1 cellular context compared by ENCODE assay signal in the genomic region with DNA sequence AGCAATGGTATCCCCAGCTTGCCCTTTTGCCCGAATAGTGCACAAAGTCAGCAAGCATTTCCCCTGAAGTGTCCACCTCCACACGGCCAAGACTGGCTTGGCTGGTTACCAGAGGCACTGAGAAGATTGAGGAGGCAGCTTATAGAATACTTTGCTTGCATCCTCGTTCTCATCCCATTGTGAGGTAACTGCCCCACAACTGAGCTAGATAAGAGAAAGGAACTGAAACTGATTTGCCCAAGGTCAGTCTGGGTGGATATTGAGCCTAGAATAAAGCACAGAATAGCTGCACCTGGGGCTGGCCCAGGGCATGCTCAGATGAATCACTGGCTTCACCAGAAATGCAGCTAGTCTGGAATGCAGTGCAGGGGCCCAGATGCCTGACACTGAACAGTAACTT.
TF ChIP-seq lines count a peak whose summit lies in the region.

No MANE protein-coding gene starts in this region.

TF ChIP-seq in HepG2, 621 proteins besides CTCF, POLR2A, EP300 and RAD21 (continued from another document):
- TF ChIP-seq, protein P1, sequence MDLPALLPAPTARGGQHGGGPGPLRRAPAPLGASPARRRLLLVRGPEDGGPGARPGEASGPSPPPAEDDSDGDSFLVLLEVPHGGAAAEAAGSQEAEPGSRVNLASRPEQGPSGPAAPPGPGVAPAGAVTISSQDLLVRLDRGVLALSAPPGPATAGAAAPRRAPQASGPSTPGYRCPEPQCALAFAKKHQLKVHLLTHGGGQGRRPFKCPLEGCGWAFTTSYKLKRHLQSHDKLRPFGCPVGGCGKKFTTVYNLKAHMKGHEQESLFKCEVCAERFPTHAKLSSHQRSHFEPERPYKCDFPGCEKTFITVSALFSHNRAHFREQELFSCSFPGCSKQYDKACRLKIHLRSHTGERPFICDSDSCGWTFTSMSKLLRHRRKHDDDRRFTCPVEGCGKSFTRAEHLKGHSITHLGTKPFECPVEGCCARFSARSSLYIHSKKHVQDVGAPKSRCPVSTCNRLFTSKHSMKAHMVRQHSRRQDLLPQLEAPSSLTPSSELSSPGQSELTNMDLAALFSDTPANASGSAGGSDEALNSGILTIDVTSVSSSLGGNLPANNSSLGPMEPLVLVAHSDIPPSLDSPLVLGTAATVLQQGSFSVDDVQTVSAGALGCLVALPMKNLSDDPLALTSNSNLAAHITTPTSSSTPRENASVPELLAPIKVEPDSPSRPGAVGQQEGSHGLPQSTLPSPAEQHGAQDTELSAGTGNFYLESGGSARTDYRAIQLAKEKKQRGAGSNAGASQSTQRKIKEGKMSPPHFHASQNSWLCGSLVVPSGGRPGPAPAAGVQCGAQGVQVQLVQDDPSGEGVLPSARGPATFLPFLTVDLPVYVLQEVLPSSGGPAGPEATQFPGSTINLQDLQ (CRISPR knock-in tag; IDR thresholded peaks at IDR 0.05), result no peak
- TF ChIP-seq KAT7 (CRISPR knock-in tag; IDR thresholded peaks at IDR 0.05; ENCODE audit: borderline replicate concordance), result no peak
- TF ChIP-seq SP4 (CRISPR knock-in tag; IDR thresholded peaks at IDR 0.05), result no peak
- peak; percentile 100 for TF ChIP-seq PHF21A (CRISPR knock-in tag; IDR thresholded peaks at IDR 0.05)
